Comparison of ENCODE assay signal across 1 cellular context in genomic region chr19:17841810-17842662, GRCh38.
A peak's percentile ranks its signal among the peaks of the same experiment; 100 is the strongest.
TF ChIP-seq lines count a peak whose summit lies in the region.

No MANE protein-coding gene starts in this region.

TF ChIP-seq in K562, 482 proteins besides CTCF, POLR2A, EP300 and RAD21 (continued from another document and continues in another):
- TF ChIP-seq, protein P1, sequence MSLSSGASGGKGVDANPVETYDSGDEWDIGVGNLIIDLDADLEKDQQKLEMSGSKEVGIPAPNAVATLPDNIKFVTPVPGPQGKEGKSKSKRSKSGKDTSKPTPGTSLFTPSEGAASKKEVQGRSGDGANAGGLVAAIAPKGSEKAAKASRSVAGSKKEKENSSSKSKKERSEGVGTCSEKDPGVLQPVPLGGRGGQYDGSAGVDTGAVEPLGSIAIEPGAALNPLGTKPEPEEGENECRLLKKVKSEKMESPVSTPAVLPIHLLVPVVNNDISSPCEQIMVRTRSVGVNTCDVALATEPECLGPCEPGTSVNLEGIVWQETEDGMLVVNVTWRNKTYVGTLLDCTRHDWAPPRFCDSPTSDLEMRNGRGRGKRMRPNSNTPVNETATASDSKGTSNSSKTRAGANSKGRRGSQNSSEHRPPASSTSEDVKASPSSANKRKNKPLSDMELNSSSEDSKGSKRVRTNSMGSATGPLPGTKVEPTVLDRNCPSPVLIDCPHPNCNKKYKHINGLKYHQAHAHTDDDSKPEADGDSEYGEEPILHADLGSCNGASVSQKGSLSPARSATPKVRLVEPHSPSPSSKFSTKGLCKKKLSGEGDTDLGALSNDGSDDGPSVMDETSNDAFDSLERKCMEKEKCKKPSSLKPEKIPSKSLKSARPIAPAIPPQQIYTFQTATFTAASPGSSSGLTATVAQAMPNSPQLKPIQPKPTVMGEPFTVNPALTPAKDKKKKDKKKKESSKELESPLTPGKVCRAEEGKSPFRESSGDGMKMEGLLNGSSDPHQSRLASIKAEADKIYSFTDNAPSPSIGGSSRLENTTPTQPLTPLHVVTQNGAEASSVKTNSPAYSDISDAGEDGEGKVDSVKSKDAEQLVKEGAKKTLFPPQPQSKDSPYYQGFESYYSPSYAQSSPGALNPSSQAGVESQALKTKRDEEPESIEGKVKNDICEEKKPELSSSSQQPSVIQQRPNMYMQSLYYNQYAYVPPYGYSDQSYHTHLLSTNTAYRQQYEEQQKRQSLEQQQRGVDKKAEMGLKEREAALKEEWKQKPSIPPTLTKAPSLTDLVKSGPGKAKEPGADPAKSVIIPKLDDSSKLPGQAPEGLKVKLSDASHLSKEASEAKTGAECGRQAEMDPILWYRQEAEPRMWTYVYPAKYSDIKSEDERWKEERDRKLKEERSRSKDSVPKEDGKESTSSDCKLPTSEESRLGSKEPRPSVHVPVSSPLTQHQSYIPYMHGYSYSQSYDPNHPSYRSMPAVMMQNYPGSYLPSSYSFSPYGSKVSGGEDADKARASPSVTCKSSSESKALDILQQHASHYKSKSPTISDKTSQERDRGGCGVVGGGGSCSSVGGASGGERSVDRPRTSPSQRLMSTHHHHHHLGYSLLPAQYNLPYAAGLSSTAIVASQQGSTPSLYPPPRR (CRISPR knock-in tag; IDR thresholded peaks at IDR 0.05; ENCODE audit: borderline replicate concordance), result no peak
- TF ChIP-seq NONO (IDR thresholded peaks at IDR 0.05; ENCODE audit: low read depth in 2 of 2, low read length in 1 of 2) (no peak), TCF7 (IDR thresholded peaks at IDR 0.05; ENCODE audit: borderline replicate concordance) (no peak), ZSCAN29 (IDR thresholded peaks at IDR 0.05) (no peak), FOXM1 (IDR thresholded peaks at IDR 0.05; ENCODE audit: low read depth) (no peak), FOXM1 (CRISPR knock-in tag; IDR thresholded peaks at IDR 0.05; ENCODE audit: low read depth) (no peak; the same call in 1 of the 2 replicates), CEBPB (tag; IDR thresholded peaks at IDR 0.05) (no peak), SREBF2 (CRISPR knock-in tag; IDR thresholded peaks at IDR 0.05) (no peak), NCOA1 (IDR thresholded peaks at IDR 0.05; ENCODE audit: low read depth) (no peak; the same call in 1 of the 2 replicates), POLR2H (tag; IDR thresholded peaks at IDR 0.05; ENCODE audit: low read depth) (no peak), POU5F1 (IDR thresholded peaks at IDR 0.05; ENCODE audit: borderline replicate concordance, low read depth, low read length, partially characterized antibody) (no peak), ZNF75A (CRISPR knock-in tag; IDR thresholded peaks at IDR 0.05) (no peak), MBD2 (IDR thresholded peaks at IDR 0.05; ENCODE audit: borderline replicate concordance, low read depth) (no peak; the same call in 1 of the 2 replicates), KLF10 (CRISPR knock-in tag; IDR thresholded peaks at IDR 0.05) (no peak), E2F3 (CRISPR knock-in tag; IDR thresholded peaks at IDR 0.05) (peak; percentile 81), CEBPZ (IDR thresholded peaks at IDR 0.05; ENCODE audit: borderline replicate concordance, low read depth, low read length) (no peak), STAT6 (CRISPR knock-in tag; IDR thresholded peaks at IDR 0.05) (no peak), KLF1 (tag; IDR thresholded peaks at IDR 0.05) (no peak), BHLHE40 (IDR thresholded peaks at IDR 0.05; ENCODE audit: low read length) (no peak), CAMTA2 (CRISPR knock-in tag; conservative IDR thresholded peaks at IDR 0.05) (no peak), PML (IDR thresholded peaks at IDR 0.05; ENCODE audit: low read length) (no peak), ZNF12 (CRISPR knock-in tag; IDR thresholded peaks at IDR 0.05) (no peak), ZNF175 (CRISPR knock-in tag; IDR thresholded peaks at IDR 0.05; ENCODE audit: low read depth) (no peak), ZNF212 (CRISPR knock-in tag; IDR thresholded peaks at IDR 0.05) (no peak), DDX20 (tag; IDR thresholded peaks at IDR 0.05; ENCODE audit: low read depth) (no peak), CTBP1 (IDR thresholded peaks at IDR 0.05; ENCODE audit: borderline replicate concordance) (peak; percentile 22; the same call in 1 of the 2 replicates), PREB (CRISPR knock-in tag; IDR thresholded peaks at IDR 0.05) (no peak), XRCC4 (IDR thresholded peaks at IDR 0.05; ENCODE audit: extremely low read depth, insufficient read depth, insufficient read length) (no peak), PTTG1 (tag; IDR thresholded peaks at IDR 0.05; ENCODE audit: low read depth) (no peak), ZNF174 (CRISPR knock-in tag; IDR thresholded peaks at IDR 0.05) (no peak), LARP7 (IDR thresholded peaks at IDR 0.05) (no peak), ZNF263 (CRISPR knock-in tag; IDR thresholded peaks at IDR 0.05; ENCODE audit: borderline replicate concordance) (peak; percentile 33; the same call in 1 of the 2 replicates), ZNF324 (CRISPR knock-in tag; IDR thresholded peaks at IDR 0.05) (no peak), MTF1 (CRISPR knock-in tag; IDR thresholded peaks at IDR 0.05; ENCODE audit: borderline replicate concordance) (no peak), ZZZ3 (IDR thresholded peaks at IDR 0.05) (no peak), ZNF224 (CRISPR knock-in tag; IDR thresholded peaks at IDR 0.05) (peak; percentile 68; the same call in 1 of the 2 replicates), ZNF76 (CRISPR knock-in tag; IDR thresholded peaks at IDR 0.05; ENCODE audit: borderline replicate concordance) (no peak), RFX5 (IDR thresholded peaks at IDR 0.05; ENCODE audit: low read depth, low read length) (no peak), TRIM24 (IDR thresholded peaks at IDR 0.05) (no peak), ZMIZ1 (IDR thresholded peaks at IDR 0.05; ENCODE audit: low read depth in 2 of 2, low read length in 2 of 2) (no peak), ASH1L (IDR thresholded peaks at IDR 0.05; ENCODE audit: borderline replicate concordance, low read depth, partially characterized antibody) (no peak), ZNF695 (CRISPR knock-in tag; IDR thresholded peaks at IDR 0.05) (0 out of 2 replicates have a peak, but pooled peaks have one; percentile 47), CUX1 (CRISPR knock-in tag; IDR thresholded peaks at IDR 0.05) (no peak)
- TF ChIP-seq, protein P2, sequence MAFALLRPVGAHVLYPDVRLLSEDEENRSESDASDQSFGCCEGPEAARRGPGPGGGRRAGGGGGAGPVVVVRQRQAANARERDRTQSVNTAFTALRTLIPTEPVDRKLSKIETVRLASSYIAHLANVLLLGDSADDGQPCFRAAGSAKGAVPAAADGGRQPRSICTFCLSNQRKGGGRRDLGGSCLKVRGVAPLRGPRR (CRISPR knock-in tag; IDR thresholded peaks at IDR 0.05), result no peak
